ENCODE assay signal across 8 cellular contexts in the genomic region with DNA sequence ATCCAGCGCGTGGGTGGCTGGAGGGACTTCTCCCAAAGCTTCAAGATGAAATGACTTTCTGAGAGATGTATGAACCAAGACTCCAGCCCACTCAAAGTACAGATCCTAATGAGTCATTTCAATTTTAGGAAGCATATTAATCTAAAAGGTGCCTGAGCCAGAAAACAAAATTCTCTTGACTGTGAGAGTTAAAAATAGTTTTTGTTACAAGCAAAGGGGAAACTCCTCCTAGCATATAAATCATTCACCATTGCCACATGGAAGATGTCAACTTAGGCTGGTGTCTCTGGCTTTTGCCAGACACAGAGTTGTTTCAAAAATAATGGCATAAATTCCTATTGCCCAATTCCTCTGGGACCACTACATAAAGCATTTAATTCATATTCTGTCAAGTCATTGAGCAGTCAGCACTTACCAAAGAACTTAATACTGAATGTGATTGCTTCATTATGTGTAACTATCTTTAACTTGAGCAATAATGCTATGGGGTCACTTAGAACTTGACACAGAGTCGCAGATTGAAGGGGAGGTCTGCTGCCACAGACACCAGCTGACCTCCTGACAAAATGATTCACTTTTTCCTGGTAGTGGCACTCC.
DNase-seq lines count a peak whose midpoint lies in the region; ATAC-seq and TF ChIP-seq lines count a peak whose summit lies in the region.

No MANE protein-coding gene starts in this region.

- H3K4me3 Mint-ChIP-seq in natural killer cell treated with Interleukin-12 subunit alpha and Interleukin-12 subunit beta and Interleukin-15 and Interleukin-18, amount 100 ng/mL, for 72 hours: peak overlapping the region; percentile 24
- H3K4me3 Mint-ChIP-seq in natural killer cell: no peak overlapping the region
- H3K4me3 Mint-ChIP-seq in activated CD8-positive, alpha-beta memory T cell treated with anti-CD3 and anti-CD28 coated beads, Interleukin-2, amount 10 ng/mL, durations not matched to agents 7 days and 5 days: no peak overlapping the region

- H3K9me3 Mint-ChIP-seq in natural killer cell treated with Interleukin-12 subunit alpha and Interleukin-12 subunit beta and Interleukin-15 and Interleukin-18, amount 100 ng/mL, for 72 hours: no peaks in the 10 kb centered on the region
- H3K9me3 Mint-ChIP-seq in natural killer cell: no peaks in the 10 kb centered on the region
- no peaks in the 10 kb centered on the region for H3K9me3 Mint-ChIP-seq in activated CD8-positive, alpha-beta memory T cell treated with anti-CD3 and anti-CD28 coated beads, Interleukin-2, amount 10 ng/mL, durations not matched to agents 7 days and 5 days (ENCODE audit: low read depth)

- H3K27ac Mint-ChIP-seq in natural killer cell treated with Interleukin-12 subunit alpha and Interleukin-12 subunit beta and Interleukin-15 and Interleukin-18, amount 100 ng/mL, for 72 hours: no peak overlapping the region
- H3K27ac Mint-ChIP-seq in natural killer cell: peak overlapping the region in 1 of 2 donors; percentile 18
- no peak overlapping the region for H3K27ac Mint-ChIP-seq in activated CD8-positive, alpha-beta memory T cell treated with anti-CD3 and anti-CD28 coated beads, Interleukin-2, amount 10 ng/mL, durations not matched to agents 7 days and 5 days

- no peaks in the 10 kb centered on the region for H3K27me3 Mint-ChIP-seq in natural killer cell treated with Interleukin-12 subunit alpha and Interleukin-12 subunit beta and Interleukin-15 and Interleukin-18, amount 100 ng/mL, for 72 hours
- no peaks in the 10 kb centered on the region for H3K27me3 Mint-ChIP-seq in natural killer cell (ENCODE audit: low read depth in 2 of 2)
- H3K27me3 Mint-ChIP-seq in activated CD8-positive, alpha-beta memory T cell treated with anti-CD3 and anti-CD28 coated beads, Interleukin-2, amount 10 ng/mL, durations not matched to agents 7 days and 5 days: no peaks in the 10 kb centered on the region

- no peak for TF ChIP-seq CTCF in natural killer cell (IDR thresholded peaks at IDR 0.05)

- DNase-seq in natural killer cell treated with Interleukin-12 subunit alpha and Interleukin-12 subunit beta and Interleukin-15 and Interleukin-18, amount 100 ng/mL, for 72 hours (ENCODE audit: low spot score): no peak
- DNase-seq in natural killer cell (no peak), amniotic epithelial cell (ENCODE audit: low read depth) (peak; percentile 17), sciatic nerve (ENCODE audit: low spot score) (no peak), NCI-H146 treated with DMSO at 0.1 percent for 48 hours (lab: John Stamatoyannopoulos, UW; ENCODE audit: unreplicated experiment) (no peak), KG1 (lab: John Stamatoyannopoulos, UW) (no peak)
- no peak for DNase-seq in activated CD8-positive, alpha-beta memory T cell treated with anti-CD3 and anti-CD28 coated beads, Interleukin-2, amount 10 ng/mL, durations not matched to agents 7 days and 5 days

- H3K36me3 Mint-ChIP-seq in natural killer cell treated with Interleukin-12 subunit alpha and Interleukin-12 subunit beta and Interleukin-15 and Interleukin-18, amount 100 ng/mL, for 72 hours: no peaks in the 10 kb centered on the region
- no peaks in the 10 kb centered on the region for H3K36me3 Mint-ChIP-seq in natural killer cell
- H3K36me3 Mint-ChIP-seq in activated CD8-positive, alpha-beta memory T cell treated with anti-CD3 and anti-CD28 coated beads, Interleukin-2, amount 10 ng/mL, durations not matched to agents 7 days and 5 days: no peaks in the 10 kb centered on the region

- H3K4me1 Mint-ChIP-seq in natural killer cell treated with Interleukin-12 subunit alpha and Interleukin-12 subunit beta and Interleukin-15 and Interleukin-18, amount 100 ng/mL, for 72 hours (ENCODE audit: low read depth in 2 of 2): peaks cover 2 to 21% of the 10 kb centered on the region in 2 donors
- peaks cover 6 to 16% of the 10 kb centered on the region in 2 donors for H3K4me1 Mint-ChIP-seq in natural killer cell
- H3K4me1 Mint-ChIP-seq in activated CD8-positive, alpha-beta memory T cell treated with anti-CD3 and anti-CD28 coated beads, Interleukin-2, amount 10 ng/mL, durations not matched to agents 7 days and 5 days: peaks cover 23% of the 10 kb centered on the region

- intact Hi-C loops in natural killer cell (cut with micrococcal nuclease): no loop called here
- intact Hi-C loops in sciatic nerve (cut with DNase I): no loop called here

- CTCF ChIA-PET in activated CD8-positive, alpha-beta memory T cell treated with anti-CD3 and anti-CD28 coated beads, Interleukin-2, amount 10 ng/mL, durations not matched to agents 7 days and 5 days (lab: Charles Lee): no interaction called here

- ATAC-seq in natural killer cell treated with Interleukin-12 subunit alpha and Interleukin-12 subunit beta and Interleukin-15 and Interleukin-18, amount 100 ng/mL, for 72 hours: no peak
- ATAC-seq in natural killer cell (no peak), HG03159 (IDR thresholded peaks at IDR 0.05; ENCODE audit: unreplicated experiment) (peak; percentile 44), sciatic nerve (peak; percentile 62)
- no peak for ATAC-seq in activated CD8-positive, alpha-beta memory T cell treated with anti-CD3 and anti-CD28 coated beads, Interleukin-2, amount 10 ng/mL, durations not matched to agents 7 days and 5 days

Comparison
In these comparisons a context has a peak if more than half of its experiments do, and no peak if none do; other contexts are left out.
1. ATAC-seq: peak in HG03159 (single experiment) and sciatic nerve (single experiment); none in natural killer cell treated with Interleukin-12 subunit alpha and Interleukin-12 subunit beta and Interleukin-15 and Interleukin-18, amount 100 ng/mL, for 72 hours (0 of 2), natural killer cell (0 of 3) and activated CD8-positive, alpha-beta memory T cell treated with anti-CD3 and anti-CD28 coated beads, Interleukin-2, amount 10 ng/mL, durations not matched to agents 7 days and 5 days (single experiment).